ENCODE assay signal across 8 cellular contexts in genomic region chr7:1530946-1531262, GRCh38. TPM values are rescaled to one million over a fixed set of nuclear protein-coding genes. Genes with fewer than 3 reads are reported as not detected.
DNase-seq lines count a peak whose midpoint lies in the region; ATAC-seq and TF ChIP-seq lines count a peak whose summit lies in the region.

No MANE protein-coding gene starts in this region.

- no peak for ATAC-seq in left cardiac atrium
- ATAC-seq in Panc1 = no peak

- no TSS peak for BruUV-seq in Panc1 (replicated peaks; lab: Mats Ljungman, UMichigan)

- intact Hi-C loops in left cardiac atrium (cut with DNase I) = no loop called here
- intact Hi-C loops in Panc1 (cut with micrococcal nuclease; ENCODE audit: unreplicated experiment) = no loop called here
- intact Hi-C loops in vagina (cut with DNase I) = loop anchor here (5.0 kb wide), 1 partner anchor 41 kb away; the partner anchor contains the start of gene PSMG3

- no peak overlapping the region for H3K9ac ChIP-seq in iPS-20b (ENCODE audit: low read depth, low read length)

- DNase-seq in right atrium auricular region (ENCODE audit: low spot score) (no peak), left cardiac atrium (no peak), Panc1 (ENCODE audit: low read depth, low spot score) (no peak), vagina (ENCODE audit: extremely low spot score in 2 of 2) (no peak), mucosa of gallbladder (ENCODE audit: low spot score) (no peak), NCI-H446 (lab: John Stamatoyannopoulos, UW) (no peak), NCI-H2171 treated with DMSO at 0.1 percent for 48 hours (lab: John Stamatoyannopoulos, UW) (no peak)

- peak overlapping the region; percentile 52 to 67 for H3K4me3 ChIP-seq in right atrium auricular region
- H3K4me3 ChIP-seq in Panc1 (ENCODE audit: low read depth in 2 of 2, low read length in 2 of 2) = peak overlapping the region; percentile 71 to 86
- H3K4me3 ChIP-seq in iPS-20b (ENCODE audit: low read length) = peak overlapping the region; percentile 51; the same call in 1 of the 2 replicates
- H3K4me3 ChIP-seq in vagina = peak overlapping the region; percentile 70 to 95

- H3K27me3 ChIP-seq in right atrium auricular region = no peaks in the 10 kb centered on the region
- no peaks in the 10 kb centered on the region for H3K27me3 ChIP-seq in Panc1 (ENCODE audit: control insufficient read depth, insufficient read depth, low read length)
- H3K27me3 ChIP-seq in iPS-20b (ENCODE audit: insufficient read depth, low read length) = no peaks in the 10 kb centered on the region
- no peaks in the 10 kb centered on the region for H3K27me3 ChIP-seq in vagina

- H3K9me3 ChIP-seq in right atrium auricular region = no peaks in the 10 kb centered on the region
- H3K9me3 ChIP-seq in Panc1 (ENCODE audit: control insufficient read depth, insufficient read depth, low read depth, low read length) = no peaks in the 10 kb centered on the region
- H3K9me3 ChIP-seq in iPS-20b (ENCODE audit: insufficient read depth, low read depth, low read length) = no peaks in the 10 kb centered on the region
- no peaks in the 10 kb centered on the region for H3K9me3 ChIP-seq in vagina

- H3K4me1 ChIP-seq in right atrium auricular region = peaks cover 0 to 42% of the 10 kb centered on the region in 2 donors
- H3K4me1 ChIP-seq in Panc1 (ENCODE audit: control insufficient read depth, insufficient read depth, low read length) = peaks cover 38% of the 10 kb centered on the region
- peaks cover 8% of the 10 kb centered on the region for H3K4me1 ChIP-seq in iPS-20b (ENCODE audit: insufficient read depth, low read length)
- peaks cover 52% of the 10 kb centered on the region for H3K4me1 ChIP-seq in vagina

- no peak for TF ChIP-seq POLR2A in vagina (IDR thresholded peaks at IDR 0.05)

- POLR2A ChIA-PET in Panc1 (lab: Charles Lee) = no interaction called here

- in situ Hi-C loops in Panc1 (cut with HindIII; ENCODE audit: low pct_unique_long_range_greater_than_20kb, low sequenced_read_pairs) = no loop called here

- no peak for TF ChIP-seq CTCF in right atrium auricular region (IDR thresholded peaks at IDR 0.05)
- TF ChIP-seq CTCF in Panc1 (IDR thresholded peaks at IDR 0.05) = no peak
- no peak for TF ChIP-seq CTCF in vagina (IDR thresholded peaks at IDR 0.05)

- H3K27ac ChIP-seq in right atrium auricular region (peak overlapping the region; percentile 99 to 100), Panc1 (ENCODE audit: low read length) (no peak overlapping the region), iPS-20b (ENCODE audit: low read length) (no peak overlapping the region), vagina (peak overlapping the region; percentile 99)

- H3K36me3 ChIP-seq in right atrium auricular region (peaks cover 6% of the 10 kb centered on the region), Panc1 (ENCODE audit: control insufficient read depth, insufficient read depth, low read length) (no peaks in the 10 kb centered on the region), iPS-20b (ENCODE audit: insufficient read depth, low read depth, low read length) (no peaks in the 10 kb centered on the region), vagina (no peaks in the 10 kb centered on the region)

- CTCF ChIA-PET in Panc1 (lab: Charles Lee) = no interaction called here

RNA-seq across cellular contexts. Expression of gene MAFK, which starts 0.4 kb away (rescaled TPM):
- 10 to 100 TPM; 29.6 to 70.9 TPM for total RNA-seq in right atrium auricular region
- 10 to 100 TPM; 43.6 to 73.1 TPM for total RNA-seq in left cardiac atrium
- total RNA-seq in Panc1 (2021; ENCODE audit: unreplicated experiment) = 125 TPM
- 120 TPM for polyA plus RNA-seq in Panc1 (2012; ENCODE audit: insufficient read length)
- total RNA-seq in vagina = 30.0 TPM
- 56.6 TPM for total RNA-seq in mucosa of gallbladder

RNA-seq across cellular contexts. Expression of gene TMEM184A, which starts 25.1 kb away (rescaled TPM):
- total RNA-seq in right atrium auricular region (under 1 TPM in 1 of 2 donors, not detected in 1; 0.28 TPM), left cardiac atrium (under 1 TPM; 0.18 to 0.31 TPM), Panc1 (2021; ENCODE audit: unreplicated experiment) (9.2 TPM), vagina (129 TPM), mucosa of gallbladder (39.8 TPM)
- 13.7 TPM for polyA plus RNA-seq in Panc1 (2012; ENCODE audit: insufficient read length)

RNA-seq across cellular contexts. Expression of gene INTS1, which starts 26.7 kb away (rescaled TPM):
- total RNA-seq in right atrium auricular region = 10 to 100 TPM; 29.0 to 47.0 TPM
- 10 to 100 TPM; 26.9 to 42.4 TPM for total RNA-seq in left cardiac atrium
- total RNA-seq in Panc1 (2021; ENCODE audit: unreplicated experiment) = 173 TPM
- 196 TPM for polyA plus RNA-seq in Panc1 (2012; ENCODE audit: insufficient read length)
- 67.3 TPM for total RNA-seq in vagina
- total RNA-seq in mucosa of gallbladder = 108 TPM

RNA-seq across cellular contexts. Expression of gene PSMG3, which starts 38.9 kb away (rescaled TPM):
- total RNA-seq in right atrium auricular region (10 to 100 TPM; 21.5 to 22.3 TPM), left cardiac atrium (10 to 100 TPM; 14.3 to 15.0 TPM), Panc1 (2021; ENCODE audit: unreplicated experiment) (59.4 TPM), vagina (49.6 TPM), mucosa of gallbladder (23.7 TPM)
- polyA plus RNA-seq in Panc1 (2012; ENCODE audit: insufficient read length) = 81.5 TPM

Comparison
In these comparisons a context has a peak if more than half of its experiments do, and no peak if none do; other contexts are left out.
1. H3K27ac ChIP-seq: peak in right atrium auricular region (2 of 2) and vagina (single experiment); none in Panc1 (single experiment) and iPS-20b (single experiment).
2. Peak in every context shown above with its lines, with median percentiles within 50 percentile points of each other: H3K4me3 ChIP-seq.